1 cellular context compared by ENCODE assay signal in genomic region chr6:26593278-26594127, GRCh38.
TF ChIP-seq lines count a peak whose summit lies in the region.

No MANE protein-coding gene starts in this region.

TF ChIP-seq in K562, 482 proteins besides CTCF, POLR2A, EP300 and RAD21 (continues in another document):
- no peak for TF ChIP-seq MXI1 (IDR thresholded peaks at IDR 0.05; ENCODE audit: low read depth, low read length)
- TF ChIP-seq SRSF1 (IDR thresholded peaks at IDR 0.05; ENCODE audit: low read depth, low read length): no peak
- TF ChIP-seq ZNF644 (tag; IDR thresholded peaks at IDR 0.05; ENCODE audit: low read depth): peak; percentile 69; the same call in 1 of the 2 replicates
- 0 out of 2 replicates have a peak, but pooled peaks have one; percentile 66 for TF ChIP-seq ZNF586 (CRISPR knock-in tag; conservative IDR thresholded peaks at IDR 0.05)
- TF ChIP-seq DMBX1 (CRISPR knock-in tag; IDR thresholded peaks at IDR 0.05; ENCODE audit: borderline replicate concordance): peak; percentile 87
- TF ChIP-seq DPF2 (IDR thresholded peaks at IDR 0.05): 0 out of 2 replicates have a peak, but pooled peaks have one; percentile 48
- 0 out of 2 replicates have a peak, but pooled peaks have one; percentile 62 for TF ChIP-seq ELF4 (CRISPR knock-in tag; IDR thresholded peaks at IDR 0.05)
- TF ChIP-seq CHD2 (IDR thresholded peaks at IDR 0.05; ENCODE audit: low read depth, low read length): no peak
- 0 out of 2 replicates have a peak, but pooled peaks have one; percentile 28 for TF ChIP-seq ZEB2 (IDR thresholded peaks at IDR 0.05)
- peak; percentile 71; the same call in 1 of the 2 replicates for TF ChIP-seq CEBPG (CRISPR knock-in tag; IDR thresholded peaks at IDR 0.05)
- peak in 1 of 2 experiments; percentile 91; a peak in 2 of 4 replicates for TF ChIP-seq CEBPG (tag; conservative IDR thresholded peaks at IDR 0.05 in 1 of 2, IDR thresholded peaks at IDR 0.05 in 1 of 2)
- no peak; the same call in 1 of the 2 replicates for TF ChIP-seq HLTF (IDR thresholded peaks at IDR 0.05)
- TF ChIP-seq HDAC1 (IDR thresholded peaks at IDR 0.05): peak in 1 of 2 experiments; percentile 39; a peak in 1 of 4 replicates
- TF ChIP-seq, protein P1, sequence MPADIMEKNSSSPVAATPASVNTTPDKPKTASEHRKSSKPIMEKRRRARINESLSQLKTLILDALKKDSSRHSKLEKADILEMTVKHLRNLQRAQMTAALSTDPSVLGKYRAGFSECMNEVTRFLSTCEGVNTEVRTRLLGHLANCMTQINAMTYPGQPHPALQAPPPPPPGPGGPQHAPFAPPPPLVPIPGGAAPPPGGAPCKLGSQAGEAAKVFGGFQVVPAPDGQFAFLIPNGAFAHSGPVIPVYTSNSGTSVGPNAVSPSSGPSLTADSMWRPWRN (IDR thresholded peaks at IDR 0.05; ENCODE audit: low read depth): no peak
- peak; percentile 56 for TF ChIP-seq TBP (optimal IDR thresholded peaks at IDR 0.05; ENCODE audit: low read depth, low read length)
- TF ChIP-seq SMAD1 (IDR thresholded peaks at IDR 0.05; ENCODE audit: low read depth, low read length, partially characterized antibody): no peak
- TF ChIP-seq, protein P2, sequence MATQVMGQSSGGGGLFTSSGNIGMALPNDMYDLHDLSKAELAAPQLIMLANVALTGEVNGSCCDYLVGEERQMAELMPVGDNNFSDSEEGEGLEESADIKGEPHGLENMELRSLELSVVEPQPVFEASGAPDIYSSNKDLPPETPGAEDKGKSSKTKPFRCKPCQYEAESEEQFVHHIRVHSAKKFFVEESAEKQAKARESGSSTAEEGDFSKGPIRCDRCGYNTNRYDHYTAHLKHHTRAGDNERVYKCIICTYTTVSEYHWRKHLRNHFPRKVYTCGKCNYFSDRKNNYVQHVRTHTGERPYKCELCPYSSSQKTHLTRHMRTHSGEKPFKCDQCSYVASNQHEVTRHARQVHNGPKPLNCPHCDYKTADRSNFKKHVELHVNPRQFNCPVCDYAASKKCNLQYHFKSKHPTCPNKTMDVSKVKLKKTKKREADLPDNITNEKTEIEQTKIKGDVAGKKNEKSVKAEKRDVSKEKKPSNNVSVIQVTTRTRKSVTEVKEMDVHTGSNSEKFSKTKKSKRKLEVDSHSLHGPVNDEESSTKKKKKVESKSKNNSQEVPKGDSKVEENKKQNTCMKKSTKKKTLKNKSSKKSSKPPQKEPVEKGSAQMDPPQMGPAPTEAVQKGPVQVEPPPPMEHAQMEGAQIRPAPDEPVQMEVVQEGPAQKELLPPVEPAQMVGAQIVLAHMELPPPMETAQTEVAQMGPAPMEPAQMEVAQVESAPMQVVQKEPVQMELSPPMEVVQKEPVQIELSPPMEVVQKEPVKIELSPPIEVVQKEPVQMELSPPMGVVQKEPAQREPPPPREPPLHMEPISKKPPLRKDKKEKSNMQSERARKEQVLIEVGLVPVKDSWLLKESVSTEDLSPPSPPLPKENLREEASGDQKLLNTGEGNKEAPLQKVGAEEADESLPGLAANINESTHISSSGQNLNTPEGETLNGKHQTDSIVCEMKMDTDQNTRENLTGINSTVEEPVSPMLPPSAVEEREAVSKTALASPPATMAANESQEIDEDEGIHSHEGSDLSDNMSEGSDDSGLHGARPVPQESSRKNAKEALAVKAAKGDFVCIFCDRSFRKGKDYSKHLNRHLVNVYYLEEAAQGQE (CRISPR knock-in tag; IDR thresholded peaks at IDR 0.05; ENCODE audit: low read depth): no peak
- TF ChIP-seq, protein P3, sequence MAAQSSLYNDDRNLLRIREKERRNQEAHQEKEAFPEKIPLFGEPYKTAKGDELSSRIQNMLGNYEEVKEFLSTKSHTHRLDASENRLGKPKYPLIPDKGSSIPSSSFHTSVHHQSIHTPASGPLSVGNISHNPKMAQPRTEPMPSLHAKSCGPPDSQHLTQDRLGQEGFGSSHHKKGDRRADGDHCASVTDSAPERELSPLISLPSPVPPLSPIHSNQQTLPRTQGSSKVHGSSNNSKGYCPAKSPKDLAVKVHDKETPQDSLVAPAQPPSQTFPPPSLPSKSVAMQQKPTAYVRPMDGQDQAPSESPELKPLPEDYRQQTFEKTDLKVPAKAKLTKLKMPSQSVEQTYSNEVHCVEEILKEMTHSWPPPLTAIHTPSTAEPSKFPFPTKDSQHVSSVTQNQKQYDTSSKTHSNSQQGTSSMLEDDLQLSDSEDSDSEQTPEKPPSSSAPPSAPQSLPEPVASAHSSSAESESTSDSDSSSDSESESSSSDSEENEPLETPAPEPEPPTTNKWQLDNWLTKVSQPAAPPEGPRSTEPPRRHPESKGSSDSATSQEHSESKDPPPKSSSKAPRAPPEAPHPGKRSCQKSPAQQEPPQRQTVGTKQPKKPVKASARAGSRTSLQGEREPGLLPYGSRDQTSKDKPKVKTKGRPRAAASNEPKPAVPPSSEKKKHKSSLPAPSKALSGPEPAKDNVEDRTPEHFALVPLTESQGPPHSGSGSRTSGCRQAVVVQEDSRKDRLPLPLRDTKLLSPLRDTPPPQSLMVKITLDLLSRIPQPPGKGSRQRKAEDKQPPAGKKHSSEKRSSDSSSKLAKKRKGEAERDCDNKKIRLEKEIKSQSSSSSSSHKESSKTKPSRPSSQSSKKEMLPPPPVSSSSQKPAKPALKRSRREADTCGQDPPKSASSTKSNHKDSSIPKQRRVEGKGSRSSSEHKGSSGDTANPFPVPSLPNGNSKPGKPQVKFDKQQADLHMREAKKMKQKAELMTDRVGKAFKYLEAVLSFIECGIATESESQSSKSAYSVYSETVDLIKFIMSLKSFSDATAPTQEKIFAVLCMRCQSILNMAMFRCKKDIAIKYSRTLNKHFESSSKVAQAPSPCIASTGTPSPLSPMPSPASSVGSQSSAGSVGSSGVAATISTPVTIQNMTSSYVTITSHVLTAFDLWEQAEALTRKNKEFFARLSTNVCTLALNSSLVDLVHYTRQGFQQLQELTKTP (IDR thresholded peaks at IDR 0.05; ENCODE audit: low read depth in 1 of 2, partially characterized antibody in 2 of 2): peak in 1 of 2 experiments; percentile 82
- peak; percentile 39 for TF ChIP-seq CXXC5 (CRISPR knock-in tag; IDR thresholded peaks at IDR 0.05)
- TF ChIP-seq NRF1 (conservative IDR thresholded peaks at IDR 0.05 in 1 of 2, IDR thresholded peaks at IDR 0.05 in 1 of 2): 0 out of 4 replicates have a peak, but pooled peaks of 1 of the 2 experiments have one; percentile 18
- no peak for TF ChIP-seq FOXJ3 (CRISPR knock-in tag; IDR thresholded peaks at IDR 0.05)
- TF ChIP-seq TEAD1 (CRISPR knock-in tag; IDR thresholded peaks at IDR 0.05): peak in 1 of 2 experiments; percentile 91; a peak in 2 of 4 replicates
- TF ChIP-seq MTA2 (IDR thresholded peaks at IDR 0.05; ENCODE audit: low read depth): peak; percentile 31; the same call in 1 of the 2 replicates
- 0 out of 2 replicates have a peak, but pooled peaks have one; percentile 16 for TF ChIP-seq ZNF707 (CRISPR knock-in tag; conservative IDR thresholded peaks at IDR 0.05)
- no peak for TF ChIP-seq HEY1 (CRISPR knock-in tag; IDR thresholded peaks at IDR 0.05; ENCODE audit: borderline replicate concordance)
- TF ChIP-seq BDP1 (IDR thresholded peaks at IDR 0.05; ENCODE audit: insufficient read depth, insufficient read length): no peak
- TF ChIP-seq SMAD2 (IDR thresholded peaks at IDR 0.05; ENCODE audit: low read depth, low read length): no peak
- no peak for TF ChIP-seq CHD1 (IDR thresholded peaks at IDR 0.05; ENCODE audit: low read length)
- no peak for TF ChIP-seq ZNF77 (CRISPR knock-in tag; IDR thresholded peaks at IDR 0.05)
- peak; percentile 67 for TF ChIP-seq ZNF354B (CRISPR knock-in tag; IDR thresholded peaks at IDR 0.05)
- 0 out of 2 replicates have a peak, but pooled peaks have one; percentile 80 for TF ChIP-seq ZNF197 (CRISPR knock-in tag; IDR thresholded peaks at IDR 0.05; ENCODE audit: low read depth)
- TF ChIP-seq ILK (tag; IDR thresholded peaks at IDR 0.05; ENCODE audit: borderline replicate concordance, low read depth): 0 out of 2 replicates have a peak, but pooled peaks have one; percentile 28
- no peak for TF ChIP-seq GATAD2B (IDR thresholded peaks at IDR 0.05; ENCODE audit: borderline replicate concordance)
- peak; percentile 93 for TF ChIP-seq ZBTB17 (CRISPR knock-in tag; IDR thresholded peaks at IDR 0.05)
- TF ChIP-seq THAP7 (CRISPR knock-in tag; IDR thresholded peaks at IDR 0.05): peak; percentile 51; the same call in 1 of the 2 replicates
- TF ChIP-seq, protein P4, sequence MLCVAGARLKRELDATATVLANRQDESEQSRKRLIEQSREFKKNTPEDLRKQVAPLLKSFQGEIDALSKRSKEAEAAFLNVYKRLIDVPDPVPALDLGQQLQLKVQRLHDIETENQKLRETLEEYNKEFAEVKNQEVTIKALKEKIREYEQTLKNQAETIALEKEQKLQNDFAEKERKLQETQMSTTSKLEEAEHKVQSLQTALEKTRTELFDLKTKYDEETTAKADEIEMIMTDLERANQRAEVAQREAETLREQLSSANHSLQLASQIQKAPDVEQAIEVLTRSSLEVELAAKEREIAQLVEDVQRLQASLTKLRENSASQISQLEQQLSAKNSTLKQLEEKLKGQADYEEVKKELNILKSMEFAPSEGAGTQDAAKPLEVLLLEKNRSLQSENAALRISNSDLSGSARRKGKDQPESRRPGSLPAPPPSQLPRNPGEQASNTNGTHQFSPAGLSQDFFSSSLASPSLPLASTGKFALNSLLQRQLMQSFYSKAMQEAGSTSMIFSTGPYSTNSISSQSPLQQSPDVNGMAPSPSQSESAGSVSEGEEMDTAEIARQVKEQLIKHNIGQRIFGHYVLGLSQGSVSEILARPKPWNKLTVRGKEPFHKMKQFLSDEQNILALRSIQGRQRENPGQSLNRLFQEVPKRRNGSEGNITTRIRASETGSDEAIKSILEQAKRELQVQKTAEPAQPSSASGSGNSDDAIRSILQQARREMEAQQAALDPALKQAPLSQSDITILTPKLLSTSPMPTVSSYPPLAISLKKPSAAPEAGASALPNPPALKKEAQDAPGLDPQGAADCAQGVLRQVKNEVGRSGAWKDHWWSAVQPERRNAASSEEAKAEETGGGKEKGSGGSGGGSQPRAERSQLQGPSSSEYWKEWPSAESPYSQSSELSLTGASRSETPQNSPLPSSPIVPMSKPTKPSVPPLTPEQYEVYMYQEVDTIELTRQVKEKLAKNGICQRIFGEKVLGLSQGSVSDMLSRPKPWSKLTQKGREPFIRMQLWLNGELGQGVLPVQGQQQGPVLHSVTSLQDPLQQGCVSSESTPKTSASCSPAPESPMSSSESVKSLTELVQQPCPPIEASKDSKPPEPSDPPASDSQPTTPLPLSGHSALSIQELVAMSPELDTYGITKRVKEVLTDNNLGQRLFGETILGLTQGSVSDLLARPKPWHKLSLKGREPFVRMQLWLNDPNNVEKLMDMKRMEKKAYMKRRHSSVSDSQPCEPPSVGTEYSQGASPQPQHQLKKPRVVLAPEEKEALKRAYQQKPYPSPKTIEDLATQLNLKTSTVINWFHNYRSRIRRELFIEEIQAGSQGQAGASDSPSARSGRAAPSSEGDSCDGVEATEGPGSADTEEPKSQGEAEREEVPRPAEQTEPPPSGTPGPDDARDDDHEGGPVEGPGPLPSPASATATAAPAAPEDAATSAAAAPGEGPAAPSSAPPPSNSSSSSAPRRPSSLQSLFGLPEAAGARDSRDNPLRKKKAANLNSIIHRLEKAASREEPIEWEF (CRISPR knock-in tag; IDR thresholded peaks at IDR 0.05): peak; percentile 76; the same call in 1 of the 2 replicates
- no peak for TF ChIP-seq RBM39 (optimal IDR thresholded peaks at IDR 0.05; ENCODE audit: low read depth, low read length)
- 0 out of 2 replicates have a peak, but pooled peaks have one; percentile 38 for TF ChIP-seq ZFP1 (CRISPR knock-in tag; IDR thresholded peaks at IDR 0.05)
- peak; percentile 39; the same call in 1 of the 2 replicates for TF ChIP-seq POLR2H (tag; IDR thresholded peaks at IDR 0.05; ENCODE audit: low read depth)
- no peak for TF ChIP-seq ESRRB (CRISPR knock-in tag; IDR thresholded peaks at IDR 0.05; ENCODE audit: borderline replicate concordance)
- peak; percentile 38; the same call in 1 of the 2 replicates for TF ChIP-seq ARID1B (IDR thresholded peaks at IDR 0.05)
- 0 out of 2 replicates have a peak, but pooled peaks have one; percentile 33 for TF ChIP-seq NFIX (CRISPR knock-in tag; IDR thresholded peaks at IDR 0.05; ENCODE audit: low read depth)
- 0 out of 2 replicates have a peak, but pooled peaks have one; percentile 15 for TF ChIP-seq FOXJ2 (tag; IDR thresholded peaks at IDR 0.05)
- 0 out of 2 replicates have a peak, but pooled peaks have one; percentile 44 for TF ChIP-seq CHCHD3 (CRISPR knock-in tag; IDR thresholded peaks at IDR 0.05)
- TF ChIP-seq, protein P5, sequence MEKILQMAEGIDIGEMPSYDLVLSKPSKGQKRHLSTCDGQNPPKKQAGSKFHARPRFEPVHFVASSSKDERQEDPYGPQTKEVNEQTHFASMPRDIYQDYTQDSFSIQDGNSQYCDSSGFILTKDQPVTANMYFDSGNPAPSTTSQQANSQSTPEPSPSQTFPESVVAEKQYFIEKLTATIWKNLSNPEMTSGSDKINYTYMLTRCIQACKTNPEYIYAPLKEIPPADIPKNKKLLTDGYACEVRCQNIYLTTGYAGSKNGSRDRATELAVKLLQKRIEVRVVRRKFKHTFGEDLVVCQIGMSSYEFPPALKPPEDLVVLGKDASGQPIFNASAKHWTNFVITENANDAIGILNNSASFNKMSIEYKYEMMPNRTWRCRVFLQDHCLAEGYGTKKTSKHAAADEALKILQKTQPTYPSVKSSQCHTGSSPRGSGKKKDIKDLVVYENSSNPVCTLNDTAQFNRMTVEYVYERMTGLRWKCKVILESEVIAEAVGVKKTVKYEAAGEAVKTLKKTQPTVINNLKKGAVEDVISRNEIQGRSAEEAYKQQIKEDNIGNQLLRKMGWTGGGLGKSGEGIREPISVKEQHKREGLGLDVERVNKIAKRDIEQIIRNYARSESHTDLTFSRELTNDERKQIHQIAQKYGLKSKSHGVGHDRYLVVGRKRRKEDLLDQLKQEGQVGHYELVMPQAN (IDR thresholded peaks at IDR 0.05; ENCODE audit: borderline replicate concordance): peak; percentile 60; the same call in 1 of the 2 replicates
- peak; percentile 69 to 71 for TF ChIP-seq KDM1A (IDR thresholded peaks at IDR 0.05)
- no peak for TF ChIP-seq CREBBP (IDR thresholded peaks at IDR 0.05; ENCODE audit: low read depth, low read length)
- TF ChIP-seq PRPF4 (IDR thresholded peaks at IDR 0.05; ENCODE audit: insufficient read depth, low read depth, low read length, poor library complexity, severe bottlenecking): no peak
- TF ChIP-seq ZNF76 (CRISPR knock-in tag; IDR thresholded peaks at IDR 0.05; ENCODE audit: borderline replicate concordance): peak; percentile 83; the same call in 1 of the 2 replicates
- TF ChIP-seq TCFL5 (CRISPR knock-in tag; conservative IDR thresholded peaks at IDR 0.05): 0 out of 2 replicates have a peak, but pooled peaks have one; percentile 68
